In genomic region chr18:26655010-26655613, GRCh38 we compare ENCODE assay signal across 9 cellular contexts.
DNase-seq lines count a peak whose midpoint lies in the region; ATAC-seq and TF ChIP-seq lines count a peak whose summit lies in the region.
"Had no signal": no experiment of that assay in that cellular context is flagged by ENCODE, and none has a peak within 500 bp of the region (broad histone marks: within the 10 kb centered on the region; RNA-seq: fewer than 3 reads in every experiment).

No MANE protein-coding gene starts in this region.

- H3K27me3 Mint-ChIP-seq in stimulated activated naive B cell treated with anti-CD40 and anti-IgM and Interleukin-4, amounts not matched to agents 10 μg/mL and 1 μg/mL and 100 μg/mL, for 72 hours = peaks cover 62 to 74% of the 10 kb centered on the region in 2 donors

- no peak for ATAC-seq in stimulated activated naive B cell treated with anti-CD40 and anti-IgM and Interleukin-4, amounts not matched to agents 10 μg/mL and 1 μg/mL and 100 μg/mL, for 72 hours (replicated peaks)

- H3K27ac ChIP-seq in KOPT-K1 (ENCODE audit: low read depth, low read length, poor library complexity, severe bottlenecking) = peak overlapping the region; percentile 17

- no peaks in the 10 kb centered on the region for H3K36me3 Mint-ChIP-seq in stimulated activated naive B cell treated with anti-CD40 and anti-IgM and Interleukin-4, amounts not matched to agents 10 μg/mL and 1 μg/mL and 100 μg/mL, for 72 hours

- no peak overlapping the region for H3K27ac Mint-ChIP-seq in stimulated activated naive B cell treated with anti-CD40 and anti-IgM and Interleukin-4, amounts not matched to agents 10 μg/mL and 1 μg/mL and 100 μg/mL, for 72 hours

- H3K36me3 ChIP-seq in KOPT-K1 (ENCODE audit: insufficient read depth, low read length) = no peaks in the 10 kb centered on the region; the same call in 1 of the 2 replicates

- H3K4me3 Mint-ChIP-seq in stimulated activated naive B cell treated with anti-CD40 and anti-IgM and Interleukin-4, amounts not matched to agents 10 μg/mL and 1 μg/mL and 100 μg/mL, for 72 hours = peak overlapping the region; percentile 7 to 68

- H3K9me3 Mint-ChIP-seq in stimulated activated naive B cell treated with anti-CD40 and anti-IgM and Interleukin-4, amounts not matched to agents 10 μg/mL and 1 μg/mL and 100 μg/mL, for 72 hours = no peaks in the 10 kb centered on the region

- no peaks in the 10 kb centered on the region for H3K9me3 ChIP-seq in KOPT-K1 (ENCODE audit: insufficient read depth, low read length, poor library complexity, severe bottlenecking)

- no peak for TF ChIP-seq CTCF in astrocyte of the spinal cord (IDR thresholded peaks at IDR 0.05; ENCODE audit: low read depth, low read length)

- peak; percentile 28 for DNase-seq in astrocyte of the spinal cord (ENCODE audit: low read depth, low spot score)
- DNase-seq in inferior parietal cortex (ENCODE audit: extremely low spot score) = peak; percentile 69
- no peak for DNase-seq in stimulated activated naive B cell treated with anti-CD40 and anti-IgM and Interleukin-4, amounts not matched to agents 10 μg/mL and 1 μg/mL and 100 μg/mL, for 72 hours
- DNase-seq in NCI-H2227 (lab: John Stamatoyannopoulos, UW; ENCODE audit: unreplicated experiment) = no peak
- DNase-seq in stimulated activated CD4-positive, alpha-beta T cell treated with anti-CD3 and anti-CD28 coated beads, Interleukin-2, amount 100 ng/mL, for 24 hours = no peak
- DNase-seq in DMS153 (lab: John Stamatoyannopoulos, UW) = no peak
- DNase-seq in iPS-NIHi11 (ENCODE audit: low spot score) = no peak
- DNase-seq: activated CD4-positive, CD25-positive, alpha-beta regulatory T cell had no signal

- H3K4me3 ChIP-seq in astrocyte of the spinal cord (ENCODE audit: low read depth, low read length) = no peak overlapping the region

- H3K4me1 Mint-ChIP-seq in stimulated activated naive B cell treated with anti-CD40 and anti-IgM and Interleukin-4, amounts not matched to agents 10 μg/mL and 1 μg/mL and 100 μg/mL, for 72 hours = peaks cover 7 to 11% of the 10 kb centered on the region in 2 donors

- in situ Hi-C loops in astrocyte of the spinal cord (cut with HindIII; ENCODE audit: low sequenced_read_pairs) = no loop called here

Comparison
In these comparisons a context has a peak if more than half of its experiments do, and no peak if none do; other contexts are left out.
1. DNase-seq: peak in astrocyte of the spinal cord (single experiment) and inferior parietal cortex (single experiment); none in stimulated activated naive B cell treated with anti-CD40 and anti-IgM and Interleukin-4, amounts not matched to agents 10 μg/mL and 1 μg/mL and 100 μg/mL, for 72 hours (single experiment), NCI-H2227 (single experiment), stimulated activated CD4-positive, alpha-beta T cell treated with anti-CD3 and anti-CD28 coated beads, Interleukin-2, amount 100 ng/mL, for 24 hours (0 of 2), DMS153 (single experiment) and iPS-NIHi11 (single experiment).